ENCODE assay signal across 8 cellular contexts in genomic region chr6:3251462-3252314, GRCh38. TPM values are rescaled to one million over a fixed set of nuclear protein-coding genes. Genes with fewer than 3 reads are reported as not detected.
DNase-seq lines count a peak whose midpoint lies in the region; ATAC-seq and TF ChIP-seq lines count a peak whose summit lies in the region.

No MANE protein-coding gene starts in this region.

- no peak overlapping the region for H3K9ac ChIP-seq in colonic mucosa (ENCODE audit: low read depth in 2 of 2, low read length in 2 of 2)

- no peak for TF ChIP-seq POLR2A in lower leg skin (IDR thresholded peaks at IDR 0.05)

- 35 to 39% methylated on average over 20 of the region's 20 CpGs for WGBS in lower leg skin, 2 donors

- no peak overlapping the region for H3K27ac ChIP-seq in colonic mucosa

- DNase-seq in NCI-H345 (lab: John Stamatoyannopoulos, UW) (peak; percentile 40), NCI-H345 treated with DMSO at 0.1 percent for 48 hours (lab: John Stamatoyannopoulos, UW; ENCODE audit: unreplicated experiment) (no peak), NCI-H526 (lab: John Stamatoyannopoulos, UW) (peak; percentile 81 to 91), colonic mucosa (peak; percentile 93), lower leg skin (ENCODE audit: low spot score in 2 of 2) (peak; percentile 81 to 96)
- DNase-seq in activated CD4-positive, alpha-beta T cell treated with anti-CD3 and anti-CD28 coated beads for 48 hours: peak; percentile 88
- peak; percentile 61 to 83 (median 66) for DNase-seq in stimulated activated CD4-positive, alpha-beta T cell treated with anti-CD3 and anti-CD28 coated beads, TNF-alpha, amount 100 ng/mL, for 24 hours (ENCODE audit: low read depth in 3 of 3)

- TF ChIP-seq CTCF in colonic mucosa (IDR thresholded peaks at IDR 0.05): peak; percentile 96
- peak in 1 of 3 donors; percentile 97 for TF ChIP-seq CTCF in lower leg skin (IDR thresholded peaks at IDR 0.05)

- no peaks in the 10 kb centered on the region for H3K4me1 ChIP-seq in colonic mucosa

- no peaks in the 10 kb centered on the region for H3K9me3 ChIP-seq in colonic mucosa

- ATAC-seq in HG03432 (IDR thresholded peaks at IDR 0.05; ENCODE audit: unreplicated experiment): peak; percentile 82

- H3K4me3 ChIP-seq in colonic mucosa: no peak overlapping the region
- no peak overlapping the region for H3K4me3 ChIP-seq in lower leg skin (ENCODE audit: low read depth, poor library complexity, severe bottlenecking)

- intact Hi-C loops in colonic mucosa (cut with DNase I): loop anchor here (2.0 kb wide), 1 partner anchor 125 kb away; no protein-coding TSS in a partner anchor
- intact Hi-C loops in lower leg skin (cut with DNase I; ENCODE audit: low total_unique reads): loop anchor here (10.0 kb wide), 1 partner anchor 127 kb away; no protein-coding TSS in a partner anchor

- peaks cover 5% of the 10 kb centered on the region for H3K27me3 ChIP-seq in colonic mucosa

- no peaks in the 10 kb centered on the region for H3K36me3 ChIP-seq in colonic mucosa

RNA-seq across cellular contexts. Expression of gene PSMG4, which starts 7.1 kb away (rescaled TPM):
- 10 to 100 TPM; 10.0 to 21.6 TPM for total RNA-seq in colonic mucosa
- total RNA-seq in lower leg skin: 10 to 100 TPM; 16.2 to 22.1 (median 19.1) TPM

RNA-seq across cellular contexts. Expression of gene TUBB2B, which starts 24.2 kb away (rescaled TPM):
- 1 to 10 TPM; 2.3 to 5.8 TPM for total RNA-seq in colonic mucosa
- total RNA-seq in lower leg skin: 10 to 100 TPM in 2 of 4 donors, 1 to 10 TPM in 2; 1.0 to 14.6 (median 7.5) TPM
